In the genomic region with DNA sequence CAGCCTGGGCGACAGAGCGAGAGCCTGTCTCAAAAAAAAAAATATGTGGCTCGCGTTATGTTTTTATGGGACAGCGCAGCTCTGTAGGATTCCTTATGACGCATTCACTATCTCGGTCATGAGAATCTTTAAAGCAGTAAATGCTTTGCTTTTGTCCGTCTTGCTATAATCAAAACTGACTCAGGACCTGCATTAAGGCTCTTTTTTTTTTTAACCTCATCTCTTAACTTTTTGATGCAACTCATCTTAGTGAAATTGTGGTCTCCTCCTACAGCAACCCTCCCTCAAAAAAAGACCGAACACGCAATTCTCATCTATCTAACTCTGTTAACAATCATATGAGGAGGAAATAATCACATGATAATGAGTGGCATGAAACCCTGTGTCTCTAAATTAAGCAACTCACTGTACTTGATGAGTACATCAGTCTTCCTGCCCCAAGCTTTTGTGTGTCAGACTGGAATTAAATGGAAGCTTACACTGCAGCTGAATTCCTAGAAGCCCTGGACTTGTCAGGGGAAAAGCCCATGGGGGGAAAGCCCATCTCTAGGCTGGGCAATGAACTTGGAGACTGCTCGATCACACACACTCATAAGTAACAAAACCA, we compare ENCODE assay signal across 8 cellular contexts. TPM values are rescaled to one million over a fixed set of nuclear protein-coding genes. Genes with fewer than 3 reads are reported as not detected.
DNase-seq lines count a peak whose midpoint lies in the region; ATAC-seq and TF ChIP-seq lines count a peak whose summit lies in the region.

No MANE protein-coding gene starts in this region.

- H3K4ac ChIP-seq in trophoblast cell (ENCODE audit: low read depth, low read length), result no peak overlapping the region

- no peak overlapping the region for H2AK5ac ChIP-seq in trophoblast cell (ENCODE audit: low read length)

- peaks cover 8% of the 10 kb centered on the region for H3K79me1 ChIP-seq in trophoblast cell (ENCODE audit: low read length)

- no TSS peak for BruUV-seq in Calu3 (replicated peaks; lab: Mats Ljungman, UMichigan)

- no peak overlapping the region for H3K18ac ChIP-seq in trophoblast cell (ENCODE audit: low read length)

- TF ChIP-seq CTCF in Calu3 (IDR thresholded peaks at IDR 0.05; ENCODE audit: unreplicated experiment), result no peak
- no peak for TF ChIP-seq CTCF in Peyer's patch (IDR thresholded peaks at IDR 0.05)
- TF ChIP-seq CTCF in coronary artery (IDR thresholded peaks at IDR 0.05), result no peak

- H3K4me3 Mint-ChIP-seq in Calu3 (ENCODE audit: low read depth, unreplicated experiment), result peak overlapping the region; percentile 19

- H3K4me1 Mint-ChIP-seq in Calu3 (ENCODE audit: low read depth, unreplicated experiment), result peaks cover 37% of the 10 kb centered on the region

- H3K27ac Mint-ChIP-seq in Calu3 (ENCODE audit: unreplicated experiment), result peak overlapping the region; percentile 78

- CTCF ChIA-PET in Calu3 (lab: Charles Lee), result interaction anchor here (0.9 kb wide), 1 partner anchor 10 kb away, joined by 4 read pairs; no protein-coding TSS in a partner anchor

- peaks cover 23% of the 10 kb centered on the region for H3K36me3 Mint-ChIP-seq in Calu3 (ENCODE audit: insufficient read depth, unreplicated experiment)

- peaks cover 0 to 60% (median 9%) of the 10 kb centered on the region in 4 donors for H3K4me1 ChIP-seq in Peyer's patch
- peaks cover 0 to 6% of the 10 kb centered on the region in 2 experiments for H3K4me1 ChIP-seq in trophoblast cell (ENCODE audit: control insufficient read depth in 1 of 2, insufficient read depth in 2 of 2, low read length in 2 of 2)

- H3K9me3 Mint-ChIP-seq in Calu3 (ENCODE audit: low read depth, unreplicated experiment), result no peaks in the 10 kb centered on the region

- H3K14ac ChIP-seq in trophoblast cell (ENCODE audit: low read length), result no peak overlapping the region

- peak overlapping the region; percentile 18 for H2BK5ac ChIP-seq in trophoblast cell (ENCODE audit: low read depth, low read length, poor library complexity)

- H4K8ac ChIP-seq in trophoblast cell (ENCODE audit: low read depth, low read length), result no peak overlapping the region

- TF ChIP-seq POLR2A in Peyer's patch (IDR thresholded peaks at IDR 0.05), result no peak

- intact Hi-C loops in Calu3 (cut with micrococcal nuclease; ENCODE audit: unreplicated experiment), result no loop called here

- H3K23ac ChIP-seq in trophoblast cell (ENCODE audit: low read length), result no peak overlapping the region

- DNase-seq in Calu3 (no peak), Peyer's patch (no peak), coronary artery (ENCODE audit: low spot score) (no peak), trophoblast cell (peak; percentile 65 to 83), NCI-H146 (lab: John Stamatoyannopoulos, UW) (no peak), medulla oblongata (ENCODE audit: extremely low spot score) (no peak), T1000 (lab: John Stamatoyannopoulos, UW) (no peak)

- H4K91ac ChIP-seq in trophoblast cell (ENCODE audit: low read depth, low read length), result peak overlapping the region; percentile 13

- H2BK120ac ChIP-seq in trophoblast cell (ENCODE audit: insufficient read depth, low read length, poor library complexity), result no peak overlapping the region

- no peak overlapping the region for H2BK12ac ChIP-seq in trophoblast cell (ENCODE audit: low read length)

- peaks cover 0 to 3% (median 0%) of the 10 kb centered on the region in 3 donors for H3K36me3 ChIP-seq in Peyer's patch
- H3K36me3 ChIP-seq in trophoblast cell (ENCODE audit: control insufficient read depth in 1 of 2, insufficient read depth in 2 of 2, low read length in 2 of 2), result peaks cover 0 to 5% of the 10 kb centered on the region in 2 experiments

- H4K12ac ChIP-seq in trophoblast cell (ENCODE audit: low read depth, low read length), result no peak overlapping the region

- H2AFZ ChIP-seq in trophoblast cell (ENCODE audit: insufficient read depth, low read length, poor library complexity), result no peak overlapping the region

- no peaks in the 10 kb centered on the region for H3K27me3 Mint-ChIP-seq in Calu3 (ENCODE audit: unreplicated experiment)

- H3K9ac ChIP-seq in trophoblast cell (ENCODE audit: low read length), result no peak overlapping the region

- WGBS in trophoblast cell (ENCODE audit: extremely low coverage, insufficient coverage, insufficient read length), result no CpG with 5 or more reads among the region's 11 CpGs

- H3K27ac ChIP-seq in Peyer's patch (peak overlapping the region; percentile 2 to 95 (median 82)), coronary artery (peak overlapping the region; percentile 49 to 66), trophoblast cell (ENCODE audit: low read depth, low read length) (no peak overlapping the region)

- H3K27me3 ChIP-seq in Peyer's patch (no peaks in the 10 kb centered on the region), trophoblast cell (ENCODE audit: insufficient read depth, low read length) (no peaks in the 10 kb centered on the region)

- no peak overlapping the region for H3K4me2 ChIP-seq in trophoblast cell (ENCODE audit: low read length)

- H3K9me3 ChIP-seq in Peyer's patch (no peaks in the 10 kb centered on the region), trophoblast cell (ENCODE audit: insufficient read depth, low read depth, low read length) (peaks cover 2% of the 10 kb centered on the region)

- H3K4me3 ChIP-seq in Peyer's patch (peak overlapping the region in 2 of 4 donors; percentile 13 to 36), coronary artery (no peak overlapping the region), trophoblast cell (ENCODE audit: low read depth, low read length) (no peak overlapping the region)

- H3K79me2 ChIP-seq in trophoblast cell (ENCODE audit: control insufficient read depth, insufficient read depth, low read length, poor library complexity), result peaks cover 7% of the 10 kb centered on the region

- ATAC-seq in HG03571 (IDR thresholded peaks at IDR 0.05; ENCODE audit: unreplicated experiment), result no peak

RNA-seq across cellular contexts. Expression of gene P2RX4, which starts 4.3 kb away (rescaled TPM):
- 38.7 and 39.5 TPM in 2 replicates for total RNA-seq in Calu3 (2022)
- total RNA-seq in Peyer's patch, result 100 to 1,000 TPM in 3 of 4 donors, 10 to 100 TPM in 1; 42.9 to 248 (median 154) TPM
- 17.7 and 18.6 TPM in 2 replicates for polyA plus RNA-seq in trophoblast cell (2013)

Comparison
In these comparisons a context has a peak if more than half of its experiments do, and no peak if none do; other contexts are left out.
1. DNase-seq: peak in trophoblast cell (2 of 2); none in Calu3 (single experiment), Peyer's patch (0 of 3), coronary artery (single experiment), NCI-H146 (single experiment), medulla oblongata (single experiment) and T1000 (single experiment).